Comparison of ENCODE assay signal across 25 cellular contexts in the genomic region with DNA sequence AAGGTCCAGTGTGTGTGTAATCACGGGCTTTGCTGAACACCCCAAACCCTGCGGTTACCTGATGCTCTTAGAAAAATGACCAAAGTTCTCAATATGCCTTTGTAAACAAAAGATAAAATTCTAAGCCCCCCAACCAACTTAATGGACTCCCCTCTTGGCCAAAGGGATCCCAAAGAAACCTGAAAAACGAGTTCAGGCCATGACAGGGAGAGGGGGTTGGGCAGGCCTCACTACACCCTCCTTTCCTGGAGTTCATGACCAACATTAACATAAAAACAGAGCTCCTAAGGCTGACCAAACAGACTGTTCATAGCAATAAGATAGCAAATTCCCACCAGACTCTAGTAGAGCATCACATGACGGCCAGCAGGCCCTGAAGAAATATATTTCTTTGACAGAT. TPM values are rescaled to one million over a fixed set of nuclear protein-coding genes. Genes with fewer than 3 reads are reported as not detected.
DNase-seq lines count a peak whose midpoint lies in the region; ATAC-seq, FAIRE-seq and TF ChIP-seq lines count a peak whose summit lies in the region.
"Had no signal": no experiment of that assay in that cellular context is flagged by ENCODE, and none has a peak within 500 bp of the region (broad histone marks: within the 10 kb centered on the region; RNA-seq: fewer than 3 reads in every experiment).

No MANE protein-coding gene starts in this region.

- H3K9me3 ChIP-seq in H1 (ENCODE audit: insufficient read depth in 2 of 2, low read depth in 1 of 2, low read length in 1 of 2), result no peaks in the 10 kb centered on the region
- H3K9me3 ChIP-seq in adrenal gland (replicated peaks in 1 of 3), result no peaks in the 10 kb centered on the region
- H3K9me3 ChIP-seq: BE2C had no signal

- H3K9me2 ChIP-seq in GM23338 (ENCODE audit: insufficient read depth), result no peaks in the 10 kb centered on the region

- no peak for FAIRE-seq in H1 (lab: Jason Lieb, UNC)
- FAIRE-seq: A204.1, D721Med, G401.6, GM12892, GM18507, H54, HTR-8/SVneo, K562 had no signal

- 0 out of 3 replicates have a peak overlapping the region, but pooled peaks have one; percentile 12 for H3K4me3 Mint-ChIP-seq in GM23338
- H3K4me3 Mint-ChIP-seq in HFFc6, result no peak overlapping the region
- H3K4me3 Mint-ChIP-seq: CD4-positive, CD25-positive, alpha-beta regulatory T cell; CD8-positive, alpha-beta memory T cell had no signal

- H3K4ac ChIP-seq in H1 (replicated peaks; ENCODE audit: insufficient read length, low read depth, low read length), result no peak overlapping the region

- peaks cover 24% of the 10 kb centered on the region for H3K27me3 Mint-ChIP-seq in GM23338 (ENCODE audit: insufficient read depth, low read depth, poor library complexity)
- H3K27me3 Mint-ChIP-seq in HFFc6 (ENCODE audit: insufficient read depth), result peaks cover 2% of the 10 kb centered on the region; the same call in 1 of the 2 replicates

- intact Hi-C loops in adrenal gland (cut with DNase I), result no loop called here

- no peaks in the 10 kb centered on the region for H3K79me1 ChIP-seq in H1 (ENCODE audit: low read depth, low read length)

- H3F3A ChIP-seq in GM23338 (replicated peaks; ENCODE audit: low read depth), result 0 out of 2 replicates have a peak, but pooled peaks cover 6% of the 10 kb centered on the region

- H2BK12ac ChIP-seq in H1 (ENCODE audit: low read depth, low read length), result no peak overlapping the region

- TF ChIP-seq RAD21 in H1 (IDR thresholded peaks at IDR 0.05 in 1 of 2, conservative IDR thresholded peaks at IDR 0.05 in 1 of 2; ENCODE audit: low read depth in 2 of 2, low read length in 2 of 2), result no peak; a peak in 1 of 4 replicates

- TF ChIP-seq CTCF in GM23338 (conservative IDR thresholded peaks at IDR 0.05; ENCODE audit: low read depth in 2 of 2), result no peak
- no peak for TF ChIP-seq CTCF in H1 (IDR thresholded peaks at IDR 0.05; ENCODE audit: control extremely low read depth in 1 of 3, insufficient read depth in 1 of 3, low read depth in 1 of 3, low read length in 3 of 3)
- no peak for TF ChIP-seq CTCF in adrenal gland (IDR thresholded peaks at IDR 0.05)
- no peak for TF ChIP-seq CTCF in HFFc6 (IDR thresholded peaks at IDR 0.05)

- H3K27ac ChIP-seq in GM23338 (ENCODE audit: low read depth) (no peak overlapping the region), H1 (ENCODE audit: low read depth, low read length) (no peak overlapping the region), adrenal gland (no peak overlapping the region)
- H3K27ac ChIP-seq: HL-60 had no signal

- H3K27me3 ChIP-seq in GM23338 (ENCODE audit: insufficient read depth) (peaks cover 33% of the 10 kb centered on the region), H1 (replicated peaks in 1 of 4; ENCODE audit: control insufficient read depth in 3 of 4, extremely low read depth in 1 of 4, insufficient read depth in 3 of 4, low read length in 3 of 4) (peaks cover 13 to 32% (median 23%) of the 10 kb centered on the region in 4 experiments), adrenal gland (peaks cover 33% of the 10 kb centered on the region)

- H3K4me3 ChIP-seq in GM23338 (peak overlapping the region; percentile 21; the same call in 1 of the 2 replicates), H1 (ENCODE audit: extremely low read depth in 1 of 4, insufficient read depth in 2 of 4, low read depth in 3 of 4, low read length in 4 of 4) (peak overlapping the region in 1 of 4 experiments; percentile 17; a peak in 2 of 8 replicates), adrenal gland (no peak overlapping the region)
- H3K4me3 ChIP-seq: K562 had no signal

- no peak overlapping the region for H3K9ac ChIP-seq in H1 (replicated peaks in 1 of 4; ENCODE audit: extremely low read depth in 1 of 4, low read depth in 3 of 4, low read length in 3 of 4)

- peak overlapping the region; percentile 80; the same call in 1 of the 2 replicates for H2BK20ac ChIP-seq in H1 (ENCODE audit: low read length)

- H3K23ac ChIP-seq in H1 (ENCODE audit: insufficient read length), result no peak overlapping the region

- H4K20me1 ChIP-seq in GM23338 (replicated peaks; ENCODE audit: insufficient read depth) (peaks cover 3% of the 10 kb centered on the region; the same call in 1 of the 2 replicates), H1 (replicated peaks in 1 of 2; ENCODE audit: control insufficient read depth in 1 of 2, insufficient read depth in 2 of 2, low read length in 2 of 2) (no peaks in the 10 kb centered on the region)

- H2AFZ ChIP-seq in GM23338, result no peak overlapping the region
- no peak overlapping the region for H2AFZ ChIP-seq in H1 (ENCODE audit: low read length)

- DNase-seq in COLO668 (lab: John Stamatoyannopoulos, UW; ENCODE audit: unreplicated experiment), result peak; percentile 39
- peak; percentile 42 for DNase-seq in GM23338 (ENCODE audit: low spot score)
- DNase-seq in H1 (ENCODE audit: low read depth in 1 of 2, low spot score in 2 of 2), result no peak
- DNase-seq in islet precursor cell, result peak; percentile 16
- DNase-seq in adrenal gland, result no peak
- DNase-seq in activated effector memory CD4-positive, alpha-beta T cell treated with anti-CD3 and anti-CD28 coated beads, Interleukin-2, amount 50 U/mL, for 16 hours, result no peak
- DNase-seq in HFFc6, result no peak
- DNase-seq: ACHN; BE2C; C1 segment of cervical spinal cord; Caco-2; CD4-positive, CD25-positive, alpha-beta regulatory T cell; CD8-positive, alpha-beta memory T cell; HCEC 1CT; IMR-90 had no signal

- WGBS in H1 (ENCODE audit: extremely low coverage in 1 of 2, insufficient coverage in 1 of 2, insufficient read length in 1 of 2, insufficient replicate concordance in 2 of 2, low coverage in 1 of 2, low lambda C conversion rate in 2 of 2, missing lambda C conversion rate in 1 of 2), 2 experiments, result 59% methylated on average over 4 of the region's 4 CpGs; no CpG with 5 or more reads in 1 of the 2 experiments
- 73 to 81% (median 80%) methylated on average over 4 of the region's 4 CpGs for WGBS in adrenal gland, 4 donors

- ATAC-seq in GM23338, result no peak
- no peak for ATAC-seq in GM18870 (IDR thresholded peaks at IDR 0.05; ENCODE audit: unreplicated experiment)

- CTCF ChIA-PET in H1 (lab: Charles Lee; ENCODE audit: partially characterized antibody), result interaction anchor here (1.0 to 1.8 kb wide), 3 partner anchors 13 to 43 kb away, joined by 3 to 7 read pairs (median 3); no protein-coding TSS in a partner anchor

- POLR2A ChIA-PET in H1 (lab: Charles Lee; ENCODE audit: partially characterized antibody), result interaction anchor here (1.7 kb wide), 1 partner anchor 12 kb away, joined by 3 read pairs; no protein-coding TSS in a partner anchor

- H3K36me3 Mint-ChIP-seq in GM23338 (ENCODE audit: low read depth), result no peaks in the 10 kb centered on the region; the same call in 2 of the 3 replicates
- no peaks in the 10 kb centered on the region for H3K36me3 Mint-ChIP-seq in HFFc6 (ENCODE audit: low read depth)
- H3K36me3 Mint-ChIP-seq: CD4-positive, CD25-positive, alpha-beta regulatory T cell; CD8-positive, alpha-beta memory T cell had no signal

- H4K8ac ChIP-seq in H1 (ENCODE audit: extremely low read depth, insufficient read depth, low read length), result no peak overlapping the region

- no peak overlapping the region for H2BK15ac ChIP-seq in H1 (ENCODE audit: low read length)

- no peak for TF ChIP-seq EP300 in H1 (IDR thresholded peaks at IDR 0.05; ENCODE audit: borderline replicate concordance in 1 of 2, low read depth in 2 of 2, low read length in 2 of 2)

- peaks cover 9% of the 10 kb centered on the region; the same call in 1 of the 2 replicates for H3K23me2 ChIP-seq in H1 (ENCODE audit: low read depth, low read length)

- H3K4me1 ChIP-seq in GM23338 (ENCODE audit: insufficient read depth), result peaks cover 30% of the 10 kb centered on the region
- H3K4me1 ChIP-seq in H1 (replicated peaks in 1 of 4; ENCODE audit: control insufficient read depth in 3 of 4, insufficient read depth in 4 of 4, low read length in 3 of 4), result peaks cover 4 to 24% (median 17%) of the 10 kb centered on the region in 4 experiments; a peak in 6 of 7 replicates
- H3K4me1 ChIP-seq in adrenal gland (replicated peaks in 1 of 2), result peaks cover 0 to 14% of the 10 kb centered on the region in 2 donors
- H3K4me1 ChIP-seq: BE2C, Caco-2 had no signal

- no peak overlapping the region for H3K56ac ChIP-seq in H1 (replicated peaks; ENCODE audit: insufficient read length, low read depth, low read length)

- no peaks in the 10 kb centered on the region for H3K79me2 ChIP-seq in GM23338 (replicated peaks; ENCODE audit: insufficient read depth)
- H3K79me2 ChIP-seq in H1 (ENCODE audit: control insufficient read depth in 1 of 2, insufficient read depth in 2 of 2, low read length in 2 of 2), result no peaks in the 10 kb centered on the region

- H3K36me3 ChIP-seq in GM23338 (ENCODE audit: insufficient read depth), result no peaks in the 10 kb centered on the region
- H3K36me3 ChIP-seq in H1 (ENCODE audit: control insufficient read depth in 2 of 4, insufficient read depth in 4 of 4, low read length in 3 of 4), result no peaks in the 10 kb centered on the region; a peak in 1 of 8 replicates
- no peaks in the 10 kb centered on the region for H3K36me3 ChIP-seq in adrenal gland (replicated peaks in 1 of 2)
- H3K36me3 ChIP-seq: BE2C had no signal

- TF ChIP-seq POLR2A in H1 (IDR thresholded peaks at IDR 0.05; ENCODE audit: control extremely low read depth in 1 of 2, low read depth in 2 of 2, low read length in 2 of 2), result no peak
- TF ChIP-seq POLR2A in adrenal gland (IDR thresholded peaks at IDR 0.05), result no peak

- no peak overlapping the region for H2BK120ac ChIP-seq in H1 (replicated peaks; ENCODE audit: low read depth, low read length)

- H2AK5ac ChIP-seq in H1 (ENCODE audit: low read depth, low read length), result no peak overlapping the region

- H3K27ac Mint-ChIP-seq in GM23338 (no peak overlapping the region), HFFc6 (no peak overlapping the region)

- H4K91ac ChIP-seq in H1 (replicated peaks; ENCODE audit: insufficient read length, low read length), result no peak overlapping the region

- no peak overlapping the region for H4K5ac ChIP-seq in H1 (ENCODE audit: insufficient read length, low read depth, low read length)

- H3K4me2 ChIP-seq in GM23338, result peak overlapping the region; percentile 63
- H3K4me2 ChIP-seq in H1 (ENCODE audit: insufficient read depth in 1 of 2, low read depth in 2 of 2, low read length in 2 of 2), result peak overlapping the region; percentile 30 to 61; a peak in 3 of 4 replicates

- no peak overlapping the region for H3K14ac ChIP-seq in H1 (ENCODE audit: insufficient read length)

- peaks cover 45% of the 10 kb centered on the region for H3K9me3 Mint-ChIP-seq in GM23338
- H3K9me3 Mint-ChIP-seq in HFFc6, result peaks cover 30% of the 10 kb centered on the region
- H3K9me3 Mint-ChIP-seq: CD4-positive, CD25-positive, alpha-beta regulatory T cell; CD8-positive, alpha-beta memory T cell had no signal

- peaks cover 3% of the 10 kb centered on the region; the same call in 2 of the 3 replicates for H3K4me1 Mint-ChIP-seq in GM23338
- H3K4me1 Mint-ChIP-seq in HFFc6 (ENCODE audit: low read depth), result no peaks in the 10 kb centered on the region

- no peak overlapping the region for H3K18ac ChIP-seq in H1 (ENCODE audit: extremely low read depth, low read length)

- no peak overlapping the region for H2BK5ac ChIP-seq in H1 (ENCODE audit: low read depth, low read length)

RNA-seq across cellular contexts. Expression of gene VIPR2, which starts 3.0 kb away (rescaled TPM):
- total RNA-seq in GM23338 (2014; rRNA removed; shearing (Covaris generic)), result 1.3 and 2.1 TPM in 2 replicates
- polyA plus RNA-seq in GM23338 (2016; fragmentation: Nextera tagmentation; extraction: Ambion mirVana) (1.9 and 2.7 TPM in 2 replicates), H1 (2011; rRNA removed) (6.3 and 10.9 TPM in 2 replicates), adrenal gland (under 1 TPM; 0.07 to 0.97 (median 0.64) TPM)
- total RNA-seq in H1 (2021; fragmentation: NEBNext Ultra II Directional; extraction: Animal tissue kit (Norgen Biotek cat#: 25700)), result 2.4 and 3.1 TPM in 2 replicates
- 5.6 TPM for polyA plus RNA-seq in H1 (2011; cell fraction: cytosol; rRNA removed)
- 18.0 TPM for polyA plus RNA-seq in H1 (2011; cell fraction: nucleus; rRNA removed)
- polyA plus RNA-seq in H1 (2012, experiment 1 of 2), result 2.4 to 3.1 TPM (median 2.7 TPM) in 4 replicates
- polyA plus RNA-seq in H1 (2012, experiment 2 of 2), result 2.0 TPM
- polyA plus RNA-seq in H1 (2013, experiment 1 of 2), result 1.1 TPM
- 1.0 TPM for polyA plus RNA-seq in H1 (2013, experiment 2 of 2)
- polyA minus RNA-seq in H1 (2011; rRNA and poly(A)+ RNA removed), result 7.9 and 10.8 TPM in 2 replicates
- 2.7 TPM for polyA minus RNA-seq in H1 (2011; cell fraction: cytosol; rRNA and poly(A)+ RNA removed)
- 8.9 TPM for polyA minus RNA-seq in H1 (2011; cell fraction: nucleus; rRNA and poly(A)+ RNA removed)
- 1 to 10 TPM in 5 of 8 donors, under 1 TPM in 3; 0.06 to 3.8 (median 1.5) TPM for total RNA-seq in adrenal gland
- total RNA-seq in HFFc6 (2021; fragmentation: NEBNext Ultra II Directional; extraction: Animal tissue kit (Norgen Biotek cat#: 25700)), result not detected
- total RNA-seq: Caco-2; CD4-positive, CD25-positive, alpha-beta regulatory T cell; IMR-90 had no signal
- polyA plus RNA-seq: CD4-positive, CD25-positive, alpha-beta regulatory T cell; IMR-90; K562 had no signal

Comparison
In these comparisons a context has a peak if more than half of its experiments do, and no peak if none do; other contexts are left out.
1. DNase-seq: peak in COLO668 (single experiment), GM23338 (single experiment) and islet precursor cell (single experiment); none in H1 (0 of 2), adrenal gland (0 of 7), activated effector memory CD4-positive, alpha-beta T cell treated with anti-CD3 and anti-CD28 coated beads, Interleukin-2, amount 50 U/mL, for 16 hours (single experiment) and HFFc6 (single experiment).